8 cellular contexts compared by ENCODE assay signal in the genomic region with DNA sequence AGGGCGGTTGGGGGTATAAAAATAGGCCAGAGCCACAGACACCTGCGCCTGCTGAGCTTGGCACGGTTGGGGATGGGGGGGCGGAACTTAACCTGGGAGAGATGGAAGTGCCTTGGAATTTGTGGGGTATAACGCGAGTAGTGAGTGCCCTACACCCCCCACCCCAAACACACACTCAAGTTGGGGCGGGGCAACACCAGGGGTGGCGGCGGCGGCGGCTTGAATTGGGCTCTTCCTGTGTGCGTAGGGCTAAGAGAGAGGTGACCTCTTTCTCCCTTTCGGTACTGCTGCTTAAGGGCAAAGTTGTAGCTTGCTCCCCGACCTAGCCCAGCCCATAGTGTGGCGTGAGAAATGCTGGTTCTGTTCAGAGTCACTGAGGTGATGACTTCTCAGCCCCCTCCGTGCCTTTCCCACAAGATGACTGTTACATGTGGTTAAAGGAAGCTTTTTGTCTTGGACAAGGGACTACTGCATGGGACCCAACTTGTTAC. TPM values are rescaled to one million over a fixed set of nuclear protein-coding genes. Genes with fewer than 3 reads are reported as not detected.
DNase-seq lines count a peak whose midpoint lies in the region; ATAC-seq, FAIRE-seq and TF ChIP-seq lines count a peak whose summit lies in the region.

No MANE protein-coding gene starts in this region.

- H2AFZ ChIP-seq in H1 (ENCODE audit: low read length) = no peak overlapping the region

- H3K36me3 Mint-ChIP-seq in naive B cell = no peaks in the 10 kb centered on the region

- H3K27ac ChIP-seq in H1 (ENCODE audit: low read depth, low read length) (peak overlapping the region; percentile 79; the same call in 1 of the 2 replicates), suprapubic skin (no peak overlapping the region)

- H3K27ac Mint-ChIP-seq in naive B cell = peak overlapping the region; percentile 82 to 98 (median 94)

- H3K4me3 ChIP-seq in H1 (ENCODE audit: extremely low read depth in 1 of 4, insufficient read depth in 2 of 4, low read depth in 3 of 4, low read length in 4 of 4) (peak overlapping the region; percentile 60 to 84 (median 71)), suprapubic skin (peak overlapping the region; percentile 66)

- peak overlapping the region; percentile 91 for H3K4ac ChIP-seq in H1 (replicated peaks; ENCODE audit: insufficient read length, low read depth, low read length)

- peaks cover 0 to 49% of the 10 kb centered on the region in 2 experiments; a peak in 3 of 4 replicates for H3K79me2 ChIP-seq in H1 (ENCODE audit: control insufficient read depth in 1 of 2, insufficient read depth in 2 of 2, low read length in 2 of 2)

- TF ChIP-seq EP300 in H1 (IDR thresholded peaks at IDR 0.05; ENCODE audit: borderline replicate concordance in 1 of 2, low read depth in 2 of 2, low read length in 2 of 2) (no peak), suprapubic skin (IDR thresholded peaks at IDR 0.05) (no peak)

- H3K4me3 Mint-ChIP-seq in naive B cell = peak overlapping the region; percentile 85 to 97 (median 94)

- peak overlapping the region; percentile 71 to 89 (median 80) for H3K9ac ChIP-seq in H1 (replicated peaks in 1 of 4; ENCODE audit: extremely low read depth in 1 of 4, low read depth in 3 of 4, low read length in 3 of 4)

- H3K14ac ChIP-seq in H1 (ENCODE audit: insufficient read length) = no peak overlapping the region

- no peaks in the 10 kb centered on the region for H3K36me3 ChIP-seq in H1 (ENCODE audit: control insufficient read depth in 2 of 4, insufficient read depth in 4 of 4, low read length in 3 of 4)
- no peaks in the 10 kb centered on the region for H3K36me3 ChIP-seq in suprapubic skin

- peak overlapping the region; percentile 91 for H2BK5ac ChIP-seq in H1 (ENCODE audit: low read depth, low read length)

- no peak overlapping the region for H4K91ac ChIP-seq in H1 (replicated peaks; ENCODE audit: insufficient read length, low read length)

- H4K20me1 ChIP-seq in H1 (replicated peaks in 1 of 2; ENCODE audit: control insufficient read depth in 1 of 2, insufficient read depth in 2 of 2, low read length in 2 of 2) = no peaks in the 10 kb centered on the region

- ATAC-seq in GM21528 (IDR thresholded peaks at IDR 0.05; ENCODE audit: low FRiP score, unreplicated experiment) (peak; percentile 46), naive B cell (ENCODE audit: low read depth in 2 of 2) (peak; percentile 42 to 43)

- CTCF ChIA-PET in H1 (lab: Charles Lee; ENCODE audit: partially characterized antibody) = interaction anchor here (1.1 kb wide), 1 partner anchor 182 kb away, joined by 3 read pairs; no protein-coding TSS in a partner anchor

- FAIRE-seq in H1 (lab: Jason Lieb, UNC) = no peak

- H2BK20ac ChIP-seq in H1 (ENCODE audit: low read length) = no peak overlapping the region

- H3K18ac ChIP-seq in H1 (ENCODE audit: extremely low read depth, low read length) = peak overlapping the region; percentile 51; the same call in 1 of the 2 replicates

- no peak for TF ChIP-seq CTCF in H1 (IDR thresholded peaks at IDR 0.05; ENCODE audit: control extremely low read depth in 1 of 3, insufficient read depth in 1 of 3, low read depth in 1 of 3, low read length in 3 of 3)
- no peak for TF ChIP-seq CTCF in suprapubic skin (IDR thresholded peaks at IDR 0.05)

- 0% methylated on average over 7 of the region's 16 CpGs; no CpG with 5 or more reads in 1 of the 2 experiments for WGBS in H1 (ENCODE audit: extremely low coverage in 1 of 2, insufficient coverage in 1 of 2, insufficient read length in 1 of 2, insufficient replicate concordance in 2 of 2, low coverage in 1 of 2, low lambda C conversion rate in 2 of 2, missing lambda C conversion rate in 1 of 2), 2 experiments
- WGBS in suprapubic skin = 21% methylated on average over 10 of the region's 16 CpGs

- POLR2A ChIA-PET in H1 (lab: Charles Lee; ENCODE audit: partially characterized antibody) = interaction anchor here (0.6 to 2.5 kb wide), 13 partner anchors 9 to 465 kb away, joined by 3 to 9 read pairs (median 4); a partner anchor contains a TSS

- TF ChIP-seq RAD21 in H1 (IDR thresholded peaks at IDR 0.05 in 1 of 2, conservative IDR thresholded peaks at IDR 0.05 in 1 of 2; ENCODE audit: low read depth in 2 of 2, low read length in 2 of 2) = no peak

- H2BK15ac ChIP-seq in H1 (ENCODE audit: low read length) = no peak overlapping the region

- H4K8ac ChIP-seq in H1 (ENCODE audit: extremely low read depth, insufficient read depth, low read length) = peak overlapping the region; percentile 86; the same call in 1 of the 2 replicates

- peak overlapping the region; percentile 60 for H4K5ac ChIP-seq in H1 (ENCODE audit: insufficient read length, low read depth, low read length)

- peaks cover 4% of the 10 kb centered on the region; the same call in 1 of the 2 replicates for H3K23me2 ChIP-seq in H1 (ENCODE audit: low read depth, low read length)

- peaks cover 27 to 40% (median 31%) of the 10 kb centered on the region in 3 donors for H3K4me1 Mint-ChIP-seq in naive B cell

- H3K27me3 Mint-ChIP-seq in naive B cell = peaks cover 0 to 9% (median 0%) of the 10 kb centered on the region in 3 donors

- DNase-seq in D341Med (ENCODE audit: low spot score) = peak; percentile 29
- peak; percentile 8 for DNase-seq in HuH-7 (ENCODE audit: low spot score)
- peak; percentile 27 for DNase-seq in activated CD4-positive, alpha-beta T cell treated with anti-CD3 and anti-CD28 coated beads, Interleukin-2, amount 50 U/mL, for 1 hour
- DNase-seq in H1 (ENCODE audit: low read depth in 1 of 2, low spot score in 2 of 2) = peak; percentile 5 to 54
- DNase-seq in naive B cell = peak; percentile 43
- peak in 1 of 2 donors; percentile 54 for DNase-seq in suprapubic skin (ENCODE audit: low spot score in 2 of 2)
- DNase-seq in NCI-H1092 (lab: John Stamatoyannopoulos, UW) = no peak

- no peak overlapping the region for H3K23ac ChIP-seq in H1 (ENCODE audit: insufficient read length)

- peaks cover 0 to 2% (median 0%) of the 10 kb centered on the region in 7 donors for H3K9me3 Mint-ChIP-seq in naive B cell

- H2AK5ac ChIP-seq in H1 (ENCODE audit: low read depth, low read length) = no peak overlapping the region

- no peak overlapping the region for H2BK120ac ChIP-seq in H1 (replicated peaks; ENCODE audit: low read depth, low read length)

- TF ChIP-seq POLR2A in H1 (IDR thresholded peaks at IDR 0.05; ENCODE audit: control extremely low read depth in 1 of 2, low read depth in 2 of 2, low read length in 2 of 2) (peak in 1 of 2 experiments; percentile 49; a peak in 2 of 3 replicates), suprapubic skin (IDR thresholded peaks at IDR 0.05) (no peak)

- H3K4me1 ChIP-seq in H1 (replicated peaks in 1 of 4; ENCODE audit: control insufficient read depth in 3 of 4, insufficient read depth in 4 of 4, low read length in 3 of 4) = peaks cover 0 to 12% (median 2%) of the 10 kb centered on the region in 4 experiments; a peak in 3 of 7 replicates
- peaks cover 10% of the 10 kb centered on the region for H3K4me1 ChIP-seq in suprapubic skin

- no peaks in the 10 kb centered on the region for H3K79me1 ChIP-seq in H1 (ENCODE audit: low read depth, low read length)

- no peaks in the 10 kb centered on the region for H3K27me3 ChIP-seq in H1 (replicated peaks in 1 of 4; ENCODE audit: control insufficient read depth in 3 of 4, extremely low read depth in 1 of 4, insufficient read depth in 3 of 4, low read length in 3 of 4)
- H3K27me3 ChIP-seq in suprapubic skin = no peaks in the 10 kb centered on the region

- H3K9me3 ChIP-seq in H1 (ENCODE audit: insufficient read depth in 2 of 2, low read depth in 1 of 2, low read length in 1 of 2) = no peaks in the 10 kb centered on the region
- no peaks in the 10 kb centered on the region for H3K9me3 ChIP-seq in suprapubic skin

- H2BK12ac ChIP-seq in H1 (ENCODE audit: low read depth, low read length) = peak overlapping the region; percentile 11; the same call in 1 of the 2 replicates

- peak overlapping the region; percentile 69 for H3K56ac ChIP-seq in H1 (replicated peaks; ENCODE audit: insufficient read length, low read depth, low read length)

- H3K4me2 ChIP-seq in H1 (ENCODE audit: insufficient read depth in 1 of 2, low read depth in 2 of 2, low read length in 2 of 2) = peak overlapping the region; percentile 78 to 82

TF ChIP-seq in H1, 55 proteins besides CTCF, POLR2A, EP300 and RAD21:
- TF ChIP-seq NRF1 (IDR thresholded peaks at IDR 0.05; ENCODE audit: low read depth, low read length) (no peak), CBX8 (IDR thresholded peaks at IDR 0.05; ENCODE audit: borderline replicate concordance, low read depth, low read length) (no peak), POLR2AphosphoS5 (IDR thresholded peaks at IDR 0.05; ENCODE audit: low read depth, low read length) (peak; percentile 34; the same call in 1 of the 2 replicates), CHD2 (IDR thresholded peaks at IDR 0.05; ENCODE audit: low read length) (no peak), CHD1 (IDR thresholded peaks at IDR 0.05; ENCODE audit: low read depth, low read length) (no peak), SP1 (IDR thresholded peaks at IDR 0.05; ENCODE audit: low read depth, low read length) (no peak)

RNA-seq across cellular contexts. Expression of a gene that starts 0.8 kb away (rescaled TPM):
- 92.5 and 98.2 TPM in 2 replicates for total RNA-seq in H1 (2021; fragmentation: NEBNext Ultra II Directional; extraction: Animal tissue kit (Norgen Biotek cat#: 25700))
- polyA plus RNA-seq in H1 (2011; rRNA removed) = 12.7 and 24.2 TPM in 2 replicates
- polyA plus RNA-seq in H1 (2011; cell fraction: cytosol; rRNA removed) = 36.6 TPM
- polyA plus RNA-seq in H1 (2011; cell fraction: nucleus; rRNA removed) = 9.5 TPM
- 38.3 to 72.3 TPM (median 46.8 TPM) in 4 replicates for polyA plus RNA-seq in H1 (2012, experiment 1 of 2)
- polyA plus RNA-seq in H1 (2012, experiment 2 of 2) = 4.9 TPM
- 48.4 TPM for polyA plus RNA-seq in H1 (2013, experiment 1 of 2)
- 49.4 TPM for polyA plus RNA-seq in H1 (2013, experiment 2 of 2)
- polyA minus RNA-seq in H1 (2011; rRNA and poly(A)+ RNA removed) = 26.9 and 45.0 TPM in 2 replicates
- polyA minus RNA-seq in H1 (2011; cell fraction: cytosol; rRNA and poly(A)+ RNA removed) = 37.6 TPM
- 20.5 TPM for polyA minus RNA-seq in H1 (2011; cell fraction: nucleus; rRNA and poly(A)+ RNA removed)
- polyA plus RNA-seq in naive B cell (ENCODE audit: low read depth in 6 of 6) = 10 to 100 TPM; 44.1 to 63.9 (median 54.2) TPM
- total RNA-seq in suprapubic skin = 10 to 100 TPM in 3 of 4 donors, 1 to 10 TPM in 1; 8.6 to 12.6 (median 11.3) TPM
